ENCODE assay signal across 8 cellular contexts in genomic region chr9:96417610-96418073, GRCh38. TPM values are rescaled to one million over a fixed set of nuclear protein-coding genes. Genes with fewer than 3 reads are reported as not detected.
DNase-seq lines count a peak whose midpoint lies in the region; ATAC-seq and TF ChIP-seq lines count a peak whose summit lies in the region.

No MANE protein-coding gene starts in this region.

- no peaks in the 10 kb centered on the region for H3K36me3 Mint-ChIP-seq in T-cell
- H3K36me3 Mint-ChIP-seq in naive thymus-derived CD4-positive, alpha-beta T cell = no peaks in the 10 kb centered on the region

- H3K27ac ChIP-seq in effector memory CD4-positive, alpha-beta T cell (ENCODE audit: insufficient read depth, low read length, poor library complexity, severe bottlenecking) = peak overlapping the region; percentile 82
- peak overlapping the region; percentile 85 for H3K27ac ChIP-seq in naive thymus-derived CD4-positive, alpha-beta T cell (ENCODE audit: low read depth, low read length)

- TF ChIP-seq CTCF in GM13977 (IDR thresholded peaks at IDR 0.05; ENCODE audit: extremely low read depth, insufficient read depth, missing control alignments) = no peak

- no peaks in the 10 kb centered on the region for H3K27me3 ChIP-seq in effector memory CD4-positive, alpha-beta T cell (replicated peaks; ENCODE audit: control insufficient read depth, insufficient read depth, low read length, poor library complexity, severe bottlenecking)
- H3K27me3 ChIP-seq in naive thymus-derived CD4-positive, alpha-beta T cell (ENCODE audit: control insufficient read depth in 2 of 2, insufficient read depth in 2 of 2, low read length in 2 of 2) = no peaks in the 10 kb centered on the region

- POLR2A ChIA-PET in T-cell (lab: Charles Lee) = no interaction called here
- POLR2A ChIA-PET in naive thymus-derived CD4-positive, alpha-beta T cell (lab: Charles Lee) = interaction anchor here (0.5 to 2.6 kb wide), 5 partner anchors 9 to 1106 kb away, joined by 3 to 33 read pairs (median 4); partner anchors contain the start of gene HABP4

- intact Hi-C loops in naive thymus-derived CD4-positive, alpha-beta T cell (cut with micrococcal nuclease) = loop anchor here (1.0 to 10.0 kb wide), 16 partner anchors 18 to 1685 kb away; partner anchors contain the start of genes HABP4 (in 2 of the 2), SLC35D2 (in 2 of the 2), ZNF510 (in 2 of the 2) and ANP32B (in 1 of the 2)

- DNase-seq in activated gamma-delta T cell treated with anti-CD3 and anti-CD28 coated beads, Interleukin-2, amount 50 U/mL, for 16 hours (ENCODE audit: low read depth) = peak; percentile 17
- DNase-seq in activated gamma-delta T cell treated with Interleukin-2 at 50 U/mL for 16 hours (no peak), T-cell (peak in 22 of 34 experiments; percentile 10 to 61 (median 35)), GM13977 (ENCODE audit: low spot score) (no peak)
- DNase-seq in effector memory CD4-positive, alpha-beta T cell = no peak
- peak in 1 of 9 donors; percentile 57 for DNase-seq in naive thymus-derived CD4-positive, alpha-beta T cell

- peaks cover 23% of the 10 kb centered on the region for H3K4me1 ChIP-seq in effector memory CD4-positive, alpha-beta T cell (ENCODE audit: control insufficient read depth, insufficient read depth, low read length, poor library complexity, severe bottlenecking)
- peaks cover 19 to 36% of the 10 kb centered on the region in 2 donors for H3K4me1 ChIP-seq in naive thymus-derived CD4-positive, alpha-beta T cell (ENCODE audit: control insufficient read depth in 2 of 2, insufficient read depth in 2 of 2, low read length in 2 of 2)

- H3K9me3 Mint-ChIP-seq in T-cell = no peaks in the 10 kb centered on the region
- H3K9me3 Mint-ChIP-seq in naive thymus-derived CD4-positive, alpha-beta T cell = no peaks in the 10 kb centered on the region

- H3K4me3 ChIP-seq in effector memory CD4-positive, alpha-beta T cell (ENCODE audit: insufficient read depth, low read depth, low read length, poor library complexity, severe bottlenecking) = peak overlapping the region; percentile 95
- H3K4me3 ChIP-seq in naive thymus-derived CD4-positive, alpha-beta T cell (ENCODE audit: low read length) = peak overlapping the region; percentile 92

- H3K27me3 Mint-ChIP-seq in T-cell = no peaks in the 10 kb centered on the region
- no peaks in the 10 kb centered on the region for H3K27me3 Mint-ChIP-seq in naive thymus-derived CD4-positive, alpha-beta T cell

- in situ Hi-C loops in GM13977 (cut with MboI; ENCODE audit: low pct_unique_long_range_greater_than_20kb, low sequenced_read_pairs, unreplicated experiment) = no loop called here

- peak overlapping the region; percentile 75 to 76 for H3K27ac Mint-ChIP-seq in T-cell
- peak overlapping the region; percentile 70 to 97 (median 89) for H3K27ac Mint-ChIP-seq in naive thymus-derived CD4-positive, alpha-beta T cell

- CTCF ChIA-PET in T-cell (lab: Charles Lee) = no interaction called here
- CTCF ChIA-PET in naive thymus-derived CD4-positive, alpha-beta T cell (lab: Charles Lee) = no interaction called here

- peak overlapping the region; percentile 85 to 88 (median 86) for H3K4me3 Mint-ChIP-seq in T-cell
- peak overlapping the region; percentile 84 to 98 (median 88) for H3K4me3 Mint-ChIP-seq in naive thymus-derived CD4-positive, alpha-beta T cell

- no peaks in the 10 kb centered on the region for H3K36me3 ChIP-seq in effector memory CD4-positive, alpha-beta T cell (ENCODE audit: control insufficient read depth, insufficient read depth, low read length)
- peaks cover 0 to 12% (median 0%) of the 10 kb centered on the region in 3 experiments for H3K36me3 ChIP-seq in naive thymus-derived CD4-positive, alpha-beta T cell (ENCODE audit: control insufficient read depth in 2 of 3, insufficient read depth in 3 of 3, low read length in 3 of 3)

- H3K4me1 Mint-ChIP-seq in T-cell = peaks cover 35 to 50% (median 40%) of the 10 kb centered on the region in 3 donors
- peaks cover 22 to 44% (median 36%) of the 10 kb centered on the region in 7 donors for H3K4me1 Mint-ChIP-seq in naive thymus-derived CD4-positive, alpha-beta T cell

- ATAC-seq in T-cell (replicated peaks in 1 of 4) (peak; percentile 8 to 18 (median 11)), GM21423 (IDR thresholded peaks at IDR 0.05; ENCODE audit: unreplicated experiment) (no peak), HG03457 (IDR thresholded peaks at IDR 0.05; ENCODE audit: unreplicated experiment) (no peak)
- ATAC-seq in naive thymus-derived CD4-positive, alpha-beta T cell = peak; percentile 4

- no peaks in the 10 kb centered on the region for H3K9me3 ChIP-seq in effector memory CD4-positive, alpha-beta T cell (ENCODE audit: control insufficient read depth, low read length)
- H3K9me3 ChIP-seq in naive thymus-derived CD4-positive, alpha-beta T cell (ENCODE audit: control insufficient read depth in 2 of 3, low read length in 3 of 3) = no peaks in the 10 kb centered on the region

RNA-seq across cellular contexts. Expression of gene ZNF367, which starts 0.5 kb away (rescaled TPM):
- total RNA-seq in T-cell = 1 to 10 TPM; 3.7 to 6.2 (median 5.8) TPM
- total RNA-seq in naive thymus-derived CD4-positive, alpha-beta T cell = 10 to 100 TPM in 1 of 5 experiments, 1 to 10 TPM in 4; 3.8 to 22.9 (median 5.5) TPM
- 1 to 10 TPM in 1 of 2 donors, under 1 TPM in 1; 0.71 to 1.7 TPM for polyA plus RNA-seq in naive thymus-derived CD4-positive, alpha-beta T cell

RNA-seq across cellular contexts. Expression of gene HABP4, which starts 32.3 kb away (rescaled TPM):
- 10 to 100 TPM; 18.2 to 30.8 (median 25.3) TPM for total RNA-seq in T-cell
- 10 to 100 TPM in 4 of 5 experiments, 1 to 10 TPM in 1; 6.6 to 40.3 (median 23.9) TPM for total RNA-seq in naive thymus-derived CD4-positive, alpha-beta T cell
- polyA plus RNA-seq in naive thymus-derived CD4-positive, alpha-beta T cell = 10 to 100 TPM; 15.9 to 36.6 TPM

RNA-seq across cellular contexts. Expression of gene SLC35D2, which starts 34.1 kb away (rescaled TPM):
- total RNA-seq in T-cell = 10 to 100 TPM; 16.2 to 31.4 (median 21.8) TPM
- 10 to 100 TPM in 4 of 5 experiments, 1 to 10 TPM in 1; 9.7 to 20.2 (median 19.1) TPM for total RNA-seq in naive thymus-derived CD4-positive, alpha-beta T cell
- polyA plus RNA-seq in naive thymus-derived CD4-positive, alpha-beta T cell = 1 to 10 TPM; 6.1 to 7.0 TPM

Comparison
In these comparisons a context has a peak if more than half of its experiments do, and no peak if none do; other contexts are left out.
1. DNase-seq: peak in activated gamma-delta T cell treated with anti-CD3 and anti-CD28 coated beads, Interleukin-2, amount 50 U/mL, for 16 hours (single experiment) and T-cell (22 of 34); none in activated gamma-delta T cell treated with Interleukin-2 at 50 U/mL for 16 hours (single experiment), effector memory CD4-positive, alpha-beta T cell (0 of 3) and GM13977 (single experiment).
2. ATAC-seq: peak in T-cell (4 of 4) and naive thymus-derived CD4-positive, alpha-beta T cell (single experiment); none in GM21423 (single experiment) and HG03457 (single experiment).